In genomic region chrX:40449396-40449795, GRCh38 we compare ENCODE assay signal across 20 cellular contexts.
A peak's percentile ranks its signal among the peaks of the same experiment; 100 is the strongest.
DNase-seq lines count a peak whose midpoint lies in the region; ATAC-seq and TF ChIP-seq lines count a peak whose summit lies in the region.
"Had no signal": no experiment of that assay in that cellular context is flagged by ENCODE, and none has a peak within 500 bp of the region (broad histone marks: within the 10 kb centered on the region; RNA-seq: fewer than 3 reads in every experiment).

No MANE protein-coding gene starts in this region.

- H3K27ac Mint-ChIP-seq in endodermal cell: no peak overlapping the region

- no peaks in the 10 kb centered on the region for H3K36me3 Mint-ChIP-seq in endodermal cell (ENCODE audit: low read depth)

- no peak overlapping the region for H2AK5ac ChIP-seq in mesendoderm (ENCODE audit: low read length)

- no peak for ATAC-seq in HG03378 (IDR thresholded peaks at IDR 0.05; ENCODE audit: unreplicated experiment)

- no peak overlapping the region for H3K4me3 ChIP-seq in mesendoderm (ENCODE audit: low read length)
- H3K4me3 ChIP-seq in endodermal cell (ENCODE audit: low read length): no peak overlapping the region
- H3K4me3 ChIP-seq: BLaER1 treated with 17β-estradiol and CSF1 and Interleukin-3, amounts not matched to agents 10 nM and 100 nM; SJSA1 had no signal

- no peak overlapping the region for H3K23ac ChIP-seq in mesendoderm (ENCODE audit: low read length)

- H3K9me3 ChIP-seq in endodermal cell (ENCODE audit: control insufficient read depth, low read length): no peaks in the 10 kb centered on the region
- H3K9me3 ChIP-seq: Caco-2, SJSA1 had no signal

- WGBS in mesendoderm (ENCODE audit: extremely low coverage, insufficient coverage, low lambda C conversion rate): no CpG with 5 or more reads among the region's 7 CpGs
- WGBS in endodermal cell (ENCODE audit: insufficient coverage in 1 of 2, insufficient read length in 1 of 2), 2 experiments: 83 to 90% methylated on average over 3 to 7 of the region's 7 CpGs

- H4K8ac ChIP-seq in mesendoderm (ENCODE audit: low read depth, low read length): no peak overlapping the region

- H3K36me3 ChIP-seq in mesendoderm (ENCODE audit: control insufficient read depth, insufficient read depth, low read length): no peaks in the 10 kb centered on the region
- no peaks in the 10 kb centered on the region for H3K36me3 ChIP-seq in endodermal cell (ENCODE audit: control insufficient read depth, insufficient read depth, low read length)
- H3K36me3 ChIP-seq: BLaER1 treated with 17β-estradiol and CSF1 and Interleukin-3, amounts not matched to agents 10 nM and 100 nM; SJSA1 had no signal

- H3K27ac ChIP-seq in RWPE1 (peak overlapping the region; percentile 72), mesendoderm (ENCODE audit: low read depth, low read length) (no peak overlapping the region), endodermal cell (ENCODE audit: low read depth, low read length) (no peak overlapping the region)
- H3K27ac ChIP-seq: BLaER1 treated with 17β-estradiol and CSF1 and Interleukin-3, amounts not matched to agents 10 nM and 100 nM; HL-60; SJSA1 had no signal

- no peak overlapping the region for H2BK15ac ChIP-seq in mesendoderm (replicated peaks; ENCODE audit: low read depth)

- no peak overlapping the region for H2BK5ac ChIP-seq in mesendoderm (ENCODE audit: low read length)

- CTCF ChIA-PET in RWPE1 (lab: Yijun Ruan, JAX): interaction anchor here (0.6 kb wide), 1 partner anchor 182 kb away, joined by 3 read pairs; no protein-coding TSS in a partner anchor

- H3K4me3 Mint-ChIP-seq in endodermal cell: no peak overlapping the region

- H3K4me1 Mint-ChIP-seq in endodermal cell: peaks cover 14% of the 10 kb centered on the region

- peaks cover 42% of the 10 kb centered on the region for H3K9me3 Mint-ChIP-seq in endodermal cell

- H3K4me2 ChIP-seq in mesendoderm (ENCODE audit: low read length): no peak overlapping the region

- H3K27me3 Mint-ChIP-seq in endodermal cell (ENCODE audit: insufficient read depth): no peaks in the 10 kb centered on the region

- H4K5ac ChIP-seq in mesendoderm (ENCODE audit: low read length): no peak overlapping the region

- H3K18ac ChIP-seq in mesendoderm (ENCODE audit: low read length): peak overlapping the region; percentile 47

- H3K4ac ChIP-seq in mesendoderm (ENCODE audit: low read depth, low read length): no peak overlapping the region

- TF ChIP-seq CTCF in RWPE1 (conservative IDR thresholded peaks at IDR 0.05; ENCODE audit: low read depth) (no peak), endodermal cell (conservative IDR thresholded peaks at IDR 0.05) (no peak)

- H2BK120ac ChIP-seq in mesendoderm (ENCODE audit: low read depth, low read length): no peak overlapping the region

- no peak overlapping the region for H3K56ac ChIP-seq in mesendoderm (ENCODE audit: low read length)

- H3K27me3 ChIP-seq in mesendoderm (ENCODE audit: insufficient read depth, low read length, poor library complexity): no peaks in the 10 kb centered on the region
- H3K27me3 ChIP-seq in endodermal cell (ENCODE audit: control insufficient read depth, insufficient read depth, low read length, poor library complexity, severe bottlenecking): no peaks in the 10 kb centered on the region
- H3K27me3 ChIP-seq: SJSA1 had no signal

- POLR2A ChIA-PET in RWPE1 (lab: Yijun Ruan, JAX; ENCODE audit: low non-redundant PET): interaction anchor here (0.5 kb wide), 1 partner anchor 835 kb away, joined by 9 read pairs; no protein-coding TSS in a partner anchor

- H3K79me2 ChIP-seq in mesendoderm (ENCODE audit: control insufficient read depth, insufficient read depth, low read length): no peaks in the 10 kb centered on the region

- no peaks in the 10 kb centered on the region for H3K4me1 ChIP-seq in mesendoderm (ENCODE audit: control insufficient read depth, low read depth, low read length)
- no peaks in the 10 kb centered on the region for H3K4me1 ChIP-seq in endodermal cell (ENCODE audit: control insufficient read depth, insufficient read depth, low read length)
- H3K4me1 ChIP-seq: Caco-2, SJSA1 had no signal

- DNase-seq in NCI-H2029 treated with DMSO at 0.1 percent for 48 hours (lab: John Stamatoyannopoulos, UW) (peak; percentile 20), NCI-H2029 (lab: John Stamatoyannopoulos, UW) (no peak), NCI-H1105 (lab: John Stamatoyannopoulos, UW) (peak; percentile 76), RWPE1 (ENCODE audit: low spot score) (peak; percentile 36), mesendoderm (no peak), endodermal cell (no peak)
- no peak for DNase-seq in activated effector memory CD4-positive, alpha-beta T cell treated with anti-CD3 and anti-CD28 coated beads, Interleukin-2, amount 50 U/mL, for 16 hours
- DNase-seq: 8988T, Caco-2, GDM1, GOT3, KBM-7, NCI-H1930, NCI-H226, NCI-H82, SW 1271 had no signal

- no peak overlapping the region for H3K9ac ChIP-seq in mesendoderm (ENCODE audit: low read length)
- H3K9ac ChIP-seq in endodermal cell (ENCODE audit: extremely low read depth, low read length, poor library complexity, severe bottlenecking): no peak overlapping the region
- H3K9ac ChIP-seq: BLaER1 treated with 17β-estradiol and CSF1 and Interleukin-3, amounts not matched to agents 10 nM and 100 nM had no signal

- H3K79me1 ChIP-seq in mesendoderm (ENCODE audit: low read length): no peaks in the 10 kb centered on the region

Comparison
In these comparisons a context has a peak if more than half of its experiments do, and no peak if none do; other contexts are left out.
1. DNase-seq: peak in NCI-H2029 treated with DMSO at 0.1 percent for 48 hours (single experiment), NCI-H1105 (single experiment) and RWPE1 (single experiment); none in NCI-H2029 (single experiment), mesendoderm (single experiment), endodermal cell (single experiment) and activated effector memory CD4-positive, alpha-beta T cell treated with anti-CD3 and anti-CD28 coated beads, Interleukin-2, amount 50 U/mL, for 16 hours (single experiment).